ENCODE assay signal across 7 cellular contexts in the genomic region with DNA sequence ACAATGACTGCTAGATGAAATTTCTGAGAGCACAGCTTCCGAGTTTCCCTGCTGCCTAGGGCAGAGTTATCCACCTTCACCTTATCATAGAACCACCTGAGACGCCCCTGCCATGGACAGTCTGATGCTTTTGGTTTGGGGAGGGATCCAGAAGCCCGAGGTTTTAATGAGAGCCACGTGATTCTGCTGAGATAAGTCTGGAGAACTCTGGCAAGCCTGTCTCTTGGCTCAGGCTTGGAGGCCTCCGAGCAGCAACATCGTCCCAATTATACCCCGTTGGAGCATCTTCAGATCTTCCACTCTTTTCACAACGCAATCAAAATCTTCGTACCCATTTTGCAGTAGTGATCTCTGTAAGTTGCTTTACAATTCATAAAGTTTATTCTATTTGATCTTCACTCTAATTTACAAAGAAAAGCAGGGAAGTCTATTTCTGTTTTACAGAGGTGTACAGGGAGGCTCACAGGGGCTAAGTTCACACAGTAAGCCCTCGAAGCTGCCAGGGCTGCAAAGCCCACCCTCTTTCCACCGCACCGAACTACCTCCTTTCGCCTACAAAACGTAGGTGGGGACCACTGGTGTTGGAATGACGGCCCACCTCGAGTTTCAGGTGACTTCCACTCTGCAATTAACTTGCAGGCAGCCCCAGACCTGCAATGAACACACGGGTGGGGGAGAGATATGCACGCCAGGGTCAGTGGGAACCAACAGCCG. TPM values are rescaled to one million over a fixed set of nuclear protein-coding genes. Genes with fewer than 3 reads are reported as not detected.
A peak's percentile ranks its signal among the peaks of the same experiment; 100 is the strongest.
DNase-seq lines count a peak whose midpoint lies in the region; ATAC-seq and TF ChIP-seq lines count a peak whose summit lies in the region.

No MANE protein-coding gene starts in this region.

- H3K4me2 ChIP-seq in fibroblast of lung (ENCODE audit: extremely low read depth, insufficient read depth, low read length) (peak overlapping the region; percentile 80), osteoblast (ENCODE audit: insufficient read depth, low read length) (peak overlapping the region; percentile 92)

- in situ Hi-C loops in HAP-1 (cut with MboI; ENCODE audit: low sequenced_read_pairs), result no loop called here

- H3K36me3 ChIP-seq in HAP-1 (replicated peaks) (no peaks in the 10 kb centered on the region), RWPE2 (ENCODE audit: low read depth) (no peaks in the 10 kb centered on the region), fibroblast of lung (ENCODE audit: control insufficient read depth, insufficient read depth, low read length) (no peaks in the 10 kb centered on the region), osteoblast (ENCODE audit: insufficient read depth, low read length) (no peaks in the 10 kb centered on the region)

- TF ChIP-seq CTCF in RWPE2 (IDR thresholded peaks at IDR 0.05; ENCODE audit: poor library complexity, severe bottlenecking) (no peak), fibroblast of lung (conservative IDR thresholded peaks at IDR 0.05 in 1 of 2, IDR thresholded peaks at IDR 0.05 in 1 of 2; ENCODE audit: low read depth in 1 of 2, low read length in 2 of 2) (no peak), osteoblast (IDR thresholded peaks at IDR 0.05; ENCODE audit: extremely low read depth, low read depth, low read length) (no peak)

- DNase-seq in HAP-1 (ENCODE audit: low spot score in 2 of 2), result no peak
- no peak for DNase-seq in RWPE2 (ENCODE audit: low spot score)
- peak in 1 of 2 donors; percentile 12 for DNase-seq in fibroblast of lung (ENCODE audit: low read depth in 2 of 2)
- peak; percentile 47 for DNase-seq in osteoblast (ENCODE audit: insufficient read length, low spot score, missing footprints)
- DNase-seq in AG20443 (ENCODE audit: low spot score), result no peak
- DNase-seq in NCI-H128 (lab: John Stamatoyannopoulos, UW; ENCODE audit: unreplicated experiment), result no peak
- no peak for DNase-seq in cerebellar nuclear complex (lab: John Stamatoyannopoulos, UW)

- no peaks in the 10 kb centered on the region for H3K9me3 ChIP-seq in HAP-1
- H3K9me3 ChIP-seq in RWPE2 (ENCODE audit: severe bottlenecking), result no peaks in the 10 kb centered on the region
- H3K9me3 ChIP-seq in fibroblast of lung (ENCODE audit: control insufficient read depth, insufficient read depth, low read depth, low read length), result no peaks in the 10 kb centered on the region
- no peaks in the 10 kb centered on the region for H3K9me3 ChIP-seq in osteoblast (ENCODE audit: low read depth, low read length)

- H2AFZ ChIP-seq in fibroblast of lung (ENCODE audit: low read length) (peak overlapping the region; percentile 88), osteoblast (ENCODE audit: low read length) (peak overlapping the region; percentile 96)

- peaks cover 5% of the 10 kb centered on the region; the same call in 1 of the 2 replicates for H3K4me1 ChIP-seq in HAP-1
- H3K4me1 ChIP-seq in RWPE2 (ENCODE audit: insufficient read depth, poor library complexity, severe bottlenecking), result peaks cover 4% of the 10 kb centered on the region
- H3K4me1 ChIP-seq in fibroblast of lung (ENCODE audit: control insufficient read depth, extremely low read depth, insufficient read depth, low read length), result peaks cover 7% of the 10 kb centered on the region
- H3K4me1 ChIP-seq in osteoblast (ENCODE audit: insufficient read depth, low read length), result peaks cover 4% of the 10 kb centered on the region

- H4K20me1 ChIP-seq in fibroblast of lung (ENCODE audit: control insufficient read depth, extremely low read depth, insufficient read depth, low read length) (no peaks in the 10 kb centered on the region), osteoblast (ENCODE audit: insufficient read depth, low read length) (no peaks in the 10 kb centered on the region)

- H3K27me3 ChIP-seq in HAP-1 (ENCODE audit: low read depth) (no peaks in the 10 kb centered on the region), RWPE2 (ENCODE audit: insufficient read depth, poor library complexity, severe bottlenecking) (no peaks in the 10 kb centered on the region), fibroblast of lung (ENCODE audit: control insufficient read depth, insufficient read depth, low read length) (no peaks in the 10 kb centered on the region), osteoblast (ENCODE audit: insufficient read depth, low read length) (no peaks in the 10 kb centered on the region)

- H3K79me2 ChIP-seq in fibroblast of lung (ENCODE audit: control insufficient read depth, insufficient read depth, low read length) (no peaks in the 10 kb centered on the region), osteoblast (ENCODE audit: insufficient read depth, low read length) (no peaks in the 10 kb centered on the region)

- peak overlapping the region; percentile 71 for H3K9ac ChIP-seq in fibroblast of lung (ENCODE audit: insufficient read depth, low read length)

- H3K27ac ChIP-seq in RWPE2 (ENCODE audit: poor library complexity, severe bottlenecking), result peak overlapping the region; percentile 56
- H3K27ac ChIP-seq in fibroblast of lung (ENCODE audit: insufficient read depth, low read length), result no peak overlapping the region
- H3K27ac ChIP-seq in osteoblast (ENCODE audit: low read depth, low read length), result no peak overlapping the region

- ATAC-seq in RWPE2 (ENCODE audit: low read depth), result no peak

- H3K4me3 ChIP-seq in HAP-1, result peak overlapping the region; percentile 58
- H3K4me3 ChIP-seq in RWPE2 (ENCODE audit: severe bottlenecking), result peak overlapping the region; percentile 43
- H3K4me3 ChIP-seq in fibroblast of lung (replicated peaks in 1 of 4; ENCODE audit: control extremely low read depth in 1 of 4, insufficient read depth in 1 of 4, low read depth in 3 of 4, low read length in 4 of 4), result peak overlapping the region; percentile 40 to 76 (median 58)
- H3K4me3 ChIP-seq in osteoblast (ENCODE audit: insufficient read depth, low read length), result peak overlapping the region; percentile 87

RNA-seq across cellular contexts. Expression of a gene that starts 0.5 kb away (rescaled TPM):
- total RNA-seq in fibroblast of lung, result 2.3 and 4.8 TPM in 2 replicates
- 1.3 and 3.6 TPM in 2 replicates for polyA plus RNA-seq in fibroblast of lung
- 1.3 and 2.7 TPM in 2 replicates for polyA plus RNA-seq in fibroblast of lung (2012)
- 2.0 and 3.0 TPM in 2 replicates for polyA minus RNA-seq in fibroblast of lung (ENCODE audit: low replicate concordance)
- 5.1 and 7.4 TPM in 2 replicates for total RNA-seq in osteoblast
